In genomic region chr3:42780892-42781700, GRCh38 we compare ENCODE assay signal across 8 cellular contexts. TPM values are rescaled to one million over a fixed set of nuclear protein-coding genes. Genes with fewer than 3 reads are reported as not detected.
DNase-seq lines count a peak whose midpoint lies in the region; ATAC-seq and TF ChIP-seq lines count a peak whose summit lies in the region.

No MANE protein-coding gene starts in this region.

- no peak overlapping the region for H2AFZ ChIP-seq in smooth muscle cell (ENCODE audit: low read depth)

- no peak overlapping the region for H3K27ac ChIP-seq in A673 (ENCODE audit: low read depth, low read length, poor library complexity, severe bottlenecking)
- no peak overlapping the region for H3K27ac ChIP-seq in smooth muscle cell (ENCODE audit: low read depth)

- WGBS in smooth muscle cell (ENCODE audit: low lambda C conversion rate) = 70% methylated on average over 11 of the region's 11 CpGs

- no peaks in the 10 kb centered on the region for H3F3A ChIP-seq in smooth muscle cell (ENCODE audit: low read depth)

- H3K27me3 ChIP-seq in A673 (replicated peaks; ENCODE audit: insufficient read depth, low read depth, low read length, poor library complexity) (no peaks in the 10 kb centered on the region), smooth muscle cell (ENCODE audit: low read depth) (no peaks in the 10 kb centered on the region)

- peaks cover 4% of the 10 kb centered on the region for H3K79me2 ChIP-seq in smooth muscle cell (ENCODE audit: low read depth)

- H3K9me3 ChIP-seq in A673 (ENCODE audit: low read depth, low read length, poor library complexity, severe bottlenecking) (no peaks in the 10 kb centered on the region), smooth muscle cell (replicated peaks; ENCODE audit: low read depth) (no peaks in the 10 kb centered on the region)

- peaks cover 3% of the 10 kb centered on the region for H3K36me3 ChIP-seq in A673 (ENCODE audit: insufficient read depth, low read length, poor library complexity, severe bottlenecking)
- peaks cover 10% of the 10 kb centered on the region for H3K36me3 ChIP-seq in smooth muscle cell (ENCODE audit: low read depth)

- peak; percentile 71 for ATAC-seq in HG03280 (IDR thresholded peaks at IDR 0.05; ENCODE audit: unreplicated experiment)
- ATAC-seq in GM19324 (IDR thresholded peaks at IDR 0.05; ENCODE audit: low FRiP score, unreplicated experiment) = no peak

- H3K4me3 ChIP-seq in A673 (ENCODE audit: low read depth, low read length, poor library complexity, severe bottlenecking) (no peak overlapping the region), smooth muscle cell (no peak overlapping the region)

- TF ChIP-seq CTCF in A673 (conservative IDR thresholded peaks at IDR 0.05; ENCODE audit: low read depth, low read length) (peak; percentile 59), smooth muscle cell (IDR thresholded peaks at IDR 0.05; ENCODE audit: borderline replicate concordance, insufficient read depth, poor library complexity, severe bottlenecking) (peak; percentile 77)

- no TSS peak for BruUV-seq in A673 (replicated peaks; lab: Mats Ljungman, UMichigan)

- H4K20me1 ChIP-seq in smooth muscle cell (ENCODE audit: low read depth) = peaks cover 14% of the 10 kb centered on the region

- DNase-seq in A673 (ENCODE audit: low spot score) = peak; percentile 57
- peak; percentile 80 for DNase-seq in ELR (ENCODE audit: low read depth)
- DNase-seq in NCI-H69 (lab: John Stamatoyannopoulos, UW) = peak; percentile 71
- DNase-seq in astrocyte of the hippocampus (ENCODE audit: low read depth, low spot score) = peak; percentile 85
- DNase-seq in iPS DF 4.7 (ENCODE audit: extremely low read depth, low spot score) = peak; percentile 69
- no peak for DNase-seq in smooth muscle cell (lab: John Stamatoyannopoulos, UW; ENCODE audit: unreplicated experiment)

- intact Hi-C loops in A673 (cut with micrococcal nuclease; ENCODE audit: unreplicated experiment) = loop anchor here (1.0 to 5.0 kb wide), 2 partner anchors 51 to 100 kb away; no protein-coding TSS in a partner anchor

- POLR2A ChIA-PET in A673 (lab: Charles Lee; ENCODE audit: low non-redundant PET) = no interaction called here

- no peak overlapping the region for H3K4me2 ChIP-seq in smooth muscle cell

- no peak overlapping the region for H3K9ac ChIP-seq in smooth muscle cell (ENCODE audit: low read depth)

- H3K4me1 ChIP-seq in A673 (ENCODE audit: insufficient read depth, low read length, poor library complexity, severe bottlenecking) (no peaks in the 10 kb centered on the region), smooth muscle cell (ENCODE audit: low read depth) (no peaks in the 10 kb centered on the region)

- CTCF ChIA-PET in A673 (lab: Charles Lee) = no interaction called here

RNA-seq across cellular contexts. Expression of gene CCDC13, which starts 8.0 kb away (rescaled TPM):
- total RNA-seq in A673 (2021) (0.55 TPM in 1 of 2 replicates, not detected in the other), smooth muscle cell (not detected in 2 replicates)
- polyA plus RNA-seq in smooth muscle cell = 0.48 TPM in 1 of 2 replicates, not detected in the other

RNA-seq across cellular contexts. Expression of gene HIGD1A, which starts 23.2 kb away (rescaled TPM):
- 40.9 and 50.6 TPM in 2 replicates for total RNA-seq in A673 (2021)
- 322 and 339 TPM in 2 replicates for total RNA-seq in smooth muscle cell
- 159 and 297 TPM in 2 replicates for polyA plus RNA-seq in smooth muscle cell

RNA-seq across cellular contexts. Expression of gene ACKR2, which starts 28.1 kb away (rescaled TPM):
- not detected in 2 replicates for total RNA-seq in A673 (2021)
- total RNA-seq in smooth muscle cell = 5.6 and 17.2 TPM in 2 replicates
- polyA plus RNA-seq in smooth muscle cell = 1.1 and 7.0 TPM in 2 replicates
